8 cellular contexts compared by ENCODE assay signal in genomic region chr2:241686649-241687425, GRCh38.
DNase-seq lines count a peak whose midpoint lies in the region; ATAC-seq and TF ChIP-seq lines count a peak whose summit lies in the region.

Gene DTYMK, minus strand, starts transcription at chr2:241686815. Its CDS starts 32 bp downstream, at chr2:241686783.

- peak within 1 kb of the TSS; percentile 87 for H3K4me3 Mint-ChIP-seq in central memory CD8-positive, alpha-beta T cell

- peak; percentile 86 for DNase-seq in AG09319 (ENCODE audit: extremely low read depth, low read depth)
- peak; percentile 89 for DNase-seq in NCI-H446 treated with DMSO at 0.1 percent for 48 hours (lab: John Stamatoyannopoulos, UW)
- DNase-seq in central memory CD8-positive, alpha-beta T cell (ENCODE audit: low spot score in 2 of 2), result peak; percentile 90 to 92
- DNase-seq in islet precursor cell, result peak; percentile 97
- DNase-seq in stimulated activated CD4-positive, alpha-beta T cell treated with anti-CD3 and anti-CD28 coated beads, Interleukin-12 subunit alpha, Interleukin-12 subunit beta, amount 100 ng/mL, for 48 hours (ENCODE audit: low read depth in 2 of 3, low spot score in 1 of 3), result peak; percentile 88 to 94 (median 91)

- no peaks in the 10 kb centered on the region for H3K9me3 Mint-ChIP-seq in central memory CD8-positive, alpha-beta T cell

- no peak for TF ChIP-seq CTCF in AG09319 (IDR thresholded peaks at IDR 0.05; ENCODE audit: low read depth, low read length)

- ATAC-seq in GM19035 (IDR thresholded peaks at IDR 0.05; ENCODE audit: unreplicated experiment) (peak; percentile 95), HG03342 (IDR thresholded peaks at IDR 0.05; ENCODE audit: unreplicated experiment) (peak; percentile 93)
- peak; percentile 97 for ATAC-seq in activated CD4-positive, CD25-positive, alpha-beta regulatory T cell treated with anti-CD3 and anti-CD28 coated beads, Interleukin-2, amount 50 U/mL, for 24 hours
- peak; percentile 96 for ATAC-seq in central memory CD8-positive, alpha-beta T cell (replicated peaks; ENCODE audit: extremely low read depth, poor library complexity, severe bottlenecking)

- H3K4me1 Mint-ChIP-seq in central memory CD8-positive, alpha-beta T cell, result peaks cover 34% of the 10 kb centered on the region

- peak within 1 kb of the TSS; percentile 89 for H3K27ac Mint-ChIP-seq in central memory CD8-positive, alpha-beta T cell (ENCODE audit: low read depth)

- no peaks in the 10 kb centered on the region for H3K27me3 Mint-ChIP-seq in central memory CD8-positive, alpha-beta T cell

- H3K36me3 Mint-ChIP-seq in central memory CD8-positive, alpha-beta T cell (ENCODE audit: insufficient read depth), result peaks cover 11% of the 10 kb centered on the region

Comparison
In these comparisons a context has a peak if more than half of its experiments do, and no peak if none do; other contexts are left out.
1. Peak in every context shown above with its lines: DNase-seq and ATAC-seq.